Comparison of ENCODE assay signal across 19 cellular contexts in genomic region chr19:3111586-3112247, GRCh38. TPM values are rescaled to one million over a fixed set of nuclear protein-coding genes. Genes with fewer than 3 reads are reported as not detected.
"Had no signal": no experiment of that assay in that cellular context is flagged by ENCODE, and none has a peak within 500 bp of the region (broad histone marks: within the 10 kb centered on the region; RNA-seq: fewer than 3 reads in every experiment).

No MANE protein-coding gene starts in this region.

- ATAC-seq: gastroesophageal sphincter; left colon; psoas muscle; sciatic nerve; stimulated activated naive B cell treated with anti-CD40 and anti-IgM and Interleukin-4, amounts not matched to agents 10 μg/mL and 1 μg/mL and 100 μg/mL, for 72 hours; stimulated activated naive CD8-positive, alpha-beta T cell treated with anti-CD3 and anti-CD28 coated beads, Interleukin-15, amount 100 ng/mL, for 72 hours had no signal

- DNase-seq: effector memory CD4-positive, alpha-beta T cell; glutamatergic neuron; left colon; mesendoderm; naive B cell; psoas muscle; retina; stimulated activated CD4-positive, alpha-beta T cell treated with anti-CD3 and anti-CD28 coated beads, Interleukin-2, amount 100 ng/mL, for 24 hours; stimulated activated CD4-positive, alpha-beta T cell treated with anti-CD3 and anti-CD28 coated beads, Interleukin-4, amount 100 ng/mL, for 4 hours; stimulated activated naive B cell treated with anti-CD40 and anti-IgM and Interleukin-4, amounts not matched to agents 10 μg/mL and 1 μg/mL and 100 μg/mL, for 72 hours; stimulated activated naive CD8-positive, alpha-beta T cell treated with anti-CD3 and anti-CD28 coated beads, Interleukin-15, amount 100 ng/mL, for 72 hours; testis; transverse colon had no signal

- H3K36me3 Mint-ChIP-seq: naive B cell had no signal

- H3K9me3 ChIP-seq: esophagus muscularis mucosa, gastroesophageal sphincter, psoas muscle, testis, transverse colon had no signal

- H3K4me3 ChIP-seq: esophagus muscularis mucosa, gastroesophageal sphincter, psoas muscle, testis, transverse colon had no signal

- H3K4me1 Mint-ChIP-seq: nephron had no signal

- H3K9me3 Mint-ChIP-seq: naive B cell; nephron; stimulated activated naive B cell treated with anti-CD40 and anti-IgM and Interleukin-4, amounts not matched to agents 10 μg/mL and 1 μg/mL and 100 μg/mL, for 72 hours; stimulated activated naive CD8-positive, alpha-beta T cell treated with anti-CD3 and anti-CD28 coated beads, Interleukin-15, amount 100 ng/mL, for 72 hours had no signal

- H3K4me3 Mint-ChIP-seq: naive B cell; nephron; stimulated activated naive B cell treated with anti-CD40 and anti-IgM and Interleukin-4, amounts not matched to agents 10 μg/mL and 1 μg/mL and 100 μg/mL, for 72 hours; stimulated activated naive CD8-positive, alpha-beta T cell treated with anti-CD3 and anti-CD28 coated beads, Interleukin-15, amount 100 ng/mL, for 72 hours had no signal

- H3K4me1 ChIP-seq: psoas muscle had no signal

- H3K27me3 Mint-ChIP-seq: naive B cell; stimulated activated naive B cell treated with anti-CD40 and anti-IgM and Interleukin-4, amounts not matched to agents 10 μg/mL and 1 μg/mL and 100 μg/mL, for 72 hours; stimulated activated naive CD8-positive, alpha-beta T cell treated with anti-CD3 and anti-CD28 coated beads, Interleukin-15, amount 100 ng/mL, for 72 hours had no signal

- H3K27me3 ChIP-seq: esophagus muscularis mucosa, gastroesophageal sphincter, testis, transverse colon had no signal

- H3K27ac Mint-ChIP-seq: nephron; stimulated activated naive B cell treated with anti-CD40 and anti-IgM and Interleukin-4, amounts not matched to agents 10 μg/mL and 1 μg/mL and 100 μg/mL, for 72 hours had no signal

- H3K27ac ChIP-seq: epithelial cell of prostate, esophagus muscularis mucosa, gastroesophageal sphincter, psoas muscle, testis, transverse colon had no signal

RNA-seq across cellular contexts. Expression of gene GNA15, which starts 24.1 kb away (rescaled TPM):
- total RNA-seq: lung microvascular endothelial cell had no signal
